In the genomic region with DNA sequence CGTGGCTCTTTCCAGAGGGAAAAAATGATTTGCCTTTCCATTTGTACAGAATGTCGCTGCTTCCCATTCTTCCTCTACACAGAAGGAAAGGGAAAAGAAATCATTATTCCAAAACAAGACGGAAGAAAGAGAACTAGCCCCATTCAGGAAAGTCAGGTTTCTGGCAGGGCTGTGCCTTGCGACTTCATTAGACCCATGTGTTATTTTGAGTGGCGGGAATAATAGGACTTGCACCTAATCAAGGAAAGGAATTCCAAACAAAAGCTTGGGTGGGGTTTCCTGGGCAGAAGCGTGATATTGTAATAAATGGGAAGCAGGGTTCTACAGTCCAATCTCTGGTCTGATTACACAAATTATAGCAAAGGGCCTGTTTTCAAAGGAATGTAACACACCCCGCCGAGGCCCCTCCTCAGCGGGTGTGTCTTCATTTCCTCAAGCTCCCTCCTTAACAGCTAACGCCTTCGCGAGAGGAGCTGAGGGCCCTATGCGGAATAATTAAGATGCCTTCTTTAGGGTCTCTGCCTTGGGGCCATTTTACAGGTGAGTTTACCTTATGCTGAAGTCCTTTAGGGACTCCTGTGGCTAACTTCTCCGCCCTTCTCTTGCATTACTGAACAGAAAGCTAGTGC, we compare ENCODE assay signal across 2 cellular contexts.
TF ChIP-seq lines count a peak whose summit lies in the region.

No MANE protein-coding gene starts in this region.

TF ChIP-seq in GM23338, 12 proteins besides CTCF, POLR2A, EP300 and RAD21 (continues in another document):
- TF ChIP-seq JUNB (IDR thresholded peaks at IDR 0.05; ENCODE audit: unreplicated experiment) (no peak), EZH2phosphoT487 (IDR thresholded peaks at IDR 0.05; ENCODE audit: unreplicated experiment) (no peak), POLR2AphosphoS5 (IDR thresholded peaks at IDR 0.05; ENCODE audit: low read depth) (no peak), CREB1 (CRISPR knock-in tag; IDR thresholded peaks at IDR 0.05; ENCODE audit: low read depth) (no peak), EZH2 (IDR thresholded peaks at IDR 0.05; ENCODE audit: low read depth, unreplicated experiment) (no peak), ZNF331 (CRISPR knock-in tag; IDR thresholded peaks at IDR 0.05; ENCODE audit: low read depth) (no peak), STAT1 (IDR thresholded peaks at IDR 0.05; ENCODE audit: unreplicated experiment) (no peak)
- TF ChIP-seq, protein P1, sequence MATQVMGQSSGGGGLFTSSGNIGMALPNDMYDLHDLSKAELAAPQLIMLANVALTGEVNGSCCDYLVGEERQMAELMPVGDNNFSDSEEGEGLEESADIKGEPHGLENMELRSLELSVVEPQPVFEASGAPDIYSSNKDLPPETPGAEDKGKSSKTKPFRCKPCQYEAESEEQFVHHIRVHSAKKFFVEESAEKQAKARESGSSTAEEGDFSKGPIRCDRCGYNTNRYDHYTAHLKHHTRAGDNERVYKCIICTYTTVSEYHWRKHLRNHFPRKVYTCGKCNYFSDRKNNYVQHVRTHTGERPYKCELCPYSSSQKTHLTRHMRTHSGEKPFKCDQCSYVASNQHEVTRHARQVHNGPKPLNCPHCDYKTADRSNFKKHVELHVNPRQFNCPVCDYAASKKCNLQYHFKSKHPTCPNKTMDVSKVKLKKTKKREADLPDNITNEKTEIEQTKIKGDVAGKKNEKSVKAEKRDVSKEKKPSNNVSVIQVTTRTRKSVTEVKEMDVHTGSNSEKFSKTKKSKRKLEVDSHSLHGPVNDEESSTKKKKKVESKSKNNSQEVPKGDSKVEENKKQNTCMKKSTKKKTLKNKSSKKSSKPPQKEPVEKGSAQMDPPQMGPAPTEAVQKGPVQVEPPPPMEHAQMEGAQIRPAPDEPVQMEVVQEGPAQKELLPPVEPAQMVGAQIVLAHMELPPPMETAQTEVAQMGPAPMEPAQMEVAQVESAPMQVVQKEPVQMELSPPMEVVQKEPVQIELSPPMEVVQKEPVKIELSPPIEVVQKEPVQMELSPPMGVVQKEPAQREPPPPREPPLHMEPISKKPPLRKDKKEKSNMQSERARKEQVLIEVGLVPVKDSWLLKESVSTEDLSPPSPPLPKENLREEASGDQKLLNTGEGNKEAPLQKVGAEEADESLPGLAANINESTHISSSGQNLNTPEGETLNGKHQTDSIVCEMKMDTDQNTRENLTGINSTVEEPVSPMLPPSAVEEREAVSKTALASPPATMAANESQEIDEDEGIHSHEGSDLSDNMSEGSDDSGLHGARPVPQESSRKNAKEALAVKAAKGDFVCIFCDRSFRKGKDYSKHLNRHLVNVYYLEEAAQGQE (IDR thresholded peaks at IDR 0.05; ENCODE audit: unreplicated experiment) = no peak
- TF ChIP-seq, protein P2, sequence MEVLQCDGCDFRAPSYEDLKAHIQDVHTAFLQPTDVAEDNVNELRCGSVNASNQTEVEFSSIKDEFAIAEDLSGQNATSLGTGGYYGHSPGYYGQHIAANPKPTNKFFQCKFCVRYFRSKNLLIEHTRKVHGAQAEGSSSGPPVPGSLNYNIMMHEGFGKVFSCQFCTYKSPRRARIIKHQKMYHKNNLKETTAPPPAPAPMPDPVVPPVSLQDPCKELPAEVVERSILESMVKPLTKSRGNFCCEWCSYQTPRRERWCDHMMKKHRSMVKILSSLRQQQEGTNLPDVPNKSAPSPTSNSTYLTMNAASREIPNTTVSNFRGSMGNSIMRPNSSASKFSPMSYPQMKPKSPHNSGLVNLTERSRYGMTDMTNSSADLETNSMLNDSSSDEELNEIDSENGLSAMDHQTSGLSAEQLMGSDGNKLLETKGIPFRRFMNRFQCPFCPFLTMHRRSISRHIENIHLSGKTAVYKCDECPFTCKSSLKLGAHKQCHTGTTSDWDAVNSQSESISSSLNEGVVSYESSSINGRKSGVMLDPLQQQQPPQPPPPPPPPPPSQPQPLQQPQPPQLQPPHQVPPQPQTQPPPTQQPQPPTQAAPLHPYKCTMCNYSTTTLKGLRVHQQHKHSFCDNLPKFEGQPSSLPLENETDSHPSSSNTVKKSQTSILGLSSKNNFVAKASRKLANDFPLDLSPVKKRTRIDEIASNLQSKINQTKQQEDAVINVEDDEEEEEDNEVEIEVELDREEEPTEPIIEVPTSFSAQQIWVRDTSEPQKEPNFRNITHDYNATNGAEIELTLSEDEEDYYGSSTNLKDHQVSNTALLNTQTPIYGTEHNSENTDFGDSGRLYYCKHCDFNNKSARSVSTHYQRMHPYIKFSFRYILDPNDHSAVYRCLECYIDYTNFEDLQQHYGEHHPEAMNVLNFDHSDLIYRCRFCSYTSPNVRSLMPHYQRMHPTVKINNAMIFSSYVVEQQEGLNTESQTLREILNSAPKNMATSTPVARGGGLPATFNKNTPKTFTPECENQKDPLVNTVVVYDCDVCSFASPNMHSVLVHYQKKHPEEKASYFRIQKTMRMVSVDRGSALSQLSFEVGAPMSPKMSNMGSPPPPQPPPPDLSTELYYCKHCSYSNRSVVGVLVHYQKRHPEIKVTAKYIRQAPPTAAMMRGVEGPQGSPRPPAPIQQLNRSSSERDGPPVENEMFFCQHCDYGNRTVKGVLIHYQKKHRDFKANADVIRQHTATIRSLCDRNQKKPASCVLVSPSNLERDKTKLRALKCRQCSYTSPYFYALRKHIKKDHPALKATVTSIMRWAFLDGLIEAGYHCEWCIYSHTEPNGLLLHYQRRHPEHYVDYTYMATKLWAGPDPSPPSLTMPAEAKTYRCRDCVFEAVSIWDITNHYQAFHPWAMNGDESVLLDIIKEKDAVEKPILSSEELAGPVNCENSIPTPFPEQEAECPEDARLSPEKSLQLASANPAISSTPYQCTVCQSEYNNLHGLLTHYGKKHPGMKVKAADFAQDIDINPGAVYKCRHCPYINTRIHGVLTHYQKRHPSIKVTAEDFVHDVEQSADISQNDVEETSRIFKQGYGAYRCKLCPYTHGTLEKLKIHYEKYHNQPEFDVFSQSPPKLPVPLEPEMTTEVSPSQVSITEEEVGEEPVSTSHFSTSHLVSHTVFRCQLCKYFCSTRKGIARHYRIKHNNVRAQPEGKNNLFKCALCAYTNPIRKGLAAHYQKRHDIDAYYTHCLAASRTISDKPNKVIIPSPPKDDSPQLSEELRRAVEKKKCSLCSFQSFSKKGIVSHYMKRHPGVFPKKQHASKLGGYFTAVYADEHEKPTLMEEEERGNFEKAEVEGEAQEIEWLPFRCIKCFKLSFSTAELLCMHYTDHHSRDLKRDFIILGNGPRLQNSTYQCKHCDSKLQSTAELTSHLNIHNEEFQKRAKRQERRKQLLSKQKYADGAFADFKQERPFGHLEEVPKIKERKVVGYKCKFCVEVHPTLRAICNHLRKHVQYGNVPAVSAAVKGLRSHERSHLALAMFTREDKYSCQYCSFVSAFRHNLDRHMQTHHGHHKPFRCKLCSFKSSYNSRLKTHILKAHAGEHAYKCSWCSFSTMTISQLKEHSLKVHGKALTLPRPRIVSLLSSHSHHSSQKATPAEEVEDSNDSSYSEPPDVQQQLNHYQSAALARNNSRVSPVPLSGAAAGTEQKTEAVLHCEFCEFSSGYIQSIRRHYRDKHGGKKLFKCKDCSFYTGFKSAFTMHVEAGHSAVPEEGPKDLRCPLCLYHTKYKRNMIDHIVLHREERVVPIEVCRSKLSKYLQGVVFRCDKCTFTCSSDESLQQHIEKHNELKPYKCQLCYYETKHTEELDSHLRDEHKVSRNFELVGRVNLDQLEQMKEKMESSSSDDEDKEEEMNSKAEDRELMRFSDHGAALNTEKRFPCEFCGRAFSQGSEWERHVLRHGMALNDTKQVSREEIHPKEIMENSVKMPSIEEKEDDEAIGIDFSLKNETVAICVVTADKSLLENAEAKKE (CRISPR knock-in tag; IDR thresholded peaks at IDR 0.05) = no peak

TF ChIP-seq in H1, 55 proteins besides CTCF, POLR2A, EP300 and RAD21:
- no peak for TF ChIP-seq CTBP2 (IDR thresholded peaks at IDR 0.05; ENCODE audit: borderline replicate concordance, insufficient read depth, insufficient read length, low read length)
- TF ChIP-seq, protein P3, sequence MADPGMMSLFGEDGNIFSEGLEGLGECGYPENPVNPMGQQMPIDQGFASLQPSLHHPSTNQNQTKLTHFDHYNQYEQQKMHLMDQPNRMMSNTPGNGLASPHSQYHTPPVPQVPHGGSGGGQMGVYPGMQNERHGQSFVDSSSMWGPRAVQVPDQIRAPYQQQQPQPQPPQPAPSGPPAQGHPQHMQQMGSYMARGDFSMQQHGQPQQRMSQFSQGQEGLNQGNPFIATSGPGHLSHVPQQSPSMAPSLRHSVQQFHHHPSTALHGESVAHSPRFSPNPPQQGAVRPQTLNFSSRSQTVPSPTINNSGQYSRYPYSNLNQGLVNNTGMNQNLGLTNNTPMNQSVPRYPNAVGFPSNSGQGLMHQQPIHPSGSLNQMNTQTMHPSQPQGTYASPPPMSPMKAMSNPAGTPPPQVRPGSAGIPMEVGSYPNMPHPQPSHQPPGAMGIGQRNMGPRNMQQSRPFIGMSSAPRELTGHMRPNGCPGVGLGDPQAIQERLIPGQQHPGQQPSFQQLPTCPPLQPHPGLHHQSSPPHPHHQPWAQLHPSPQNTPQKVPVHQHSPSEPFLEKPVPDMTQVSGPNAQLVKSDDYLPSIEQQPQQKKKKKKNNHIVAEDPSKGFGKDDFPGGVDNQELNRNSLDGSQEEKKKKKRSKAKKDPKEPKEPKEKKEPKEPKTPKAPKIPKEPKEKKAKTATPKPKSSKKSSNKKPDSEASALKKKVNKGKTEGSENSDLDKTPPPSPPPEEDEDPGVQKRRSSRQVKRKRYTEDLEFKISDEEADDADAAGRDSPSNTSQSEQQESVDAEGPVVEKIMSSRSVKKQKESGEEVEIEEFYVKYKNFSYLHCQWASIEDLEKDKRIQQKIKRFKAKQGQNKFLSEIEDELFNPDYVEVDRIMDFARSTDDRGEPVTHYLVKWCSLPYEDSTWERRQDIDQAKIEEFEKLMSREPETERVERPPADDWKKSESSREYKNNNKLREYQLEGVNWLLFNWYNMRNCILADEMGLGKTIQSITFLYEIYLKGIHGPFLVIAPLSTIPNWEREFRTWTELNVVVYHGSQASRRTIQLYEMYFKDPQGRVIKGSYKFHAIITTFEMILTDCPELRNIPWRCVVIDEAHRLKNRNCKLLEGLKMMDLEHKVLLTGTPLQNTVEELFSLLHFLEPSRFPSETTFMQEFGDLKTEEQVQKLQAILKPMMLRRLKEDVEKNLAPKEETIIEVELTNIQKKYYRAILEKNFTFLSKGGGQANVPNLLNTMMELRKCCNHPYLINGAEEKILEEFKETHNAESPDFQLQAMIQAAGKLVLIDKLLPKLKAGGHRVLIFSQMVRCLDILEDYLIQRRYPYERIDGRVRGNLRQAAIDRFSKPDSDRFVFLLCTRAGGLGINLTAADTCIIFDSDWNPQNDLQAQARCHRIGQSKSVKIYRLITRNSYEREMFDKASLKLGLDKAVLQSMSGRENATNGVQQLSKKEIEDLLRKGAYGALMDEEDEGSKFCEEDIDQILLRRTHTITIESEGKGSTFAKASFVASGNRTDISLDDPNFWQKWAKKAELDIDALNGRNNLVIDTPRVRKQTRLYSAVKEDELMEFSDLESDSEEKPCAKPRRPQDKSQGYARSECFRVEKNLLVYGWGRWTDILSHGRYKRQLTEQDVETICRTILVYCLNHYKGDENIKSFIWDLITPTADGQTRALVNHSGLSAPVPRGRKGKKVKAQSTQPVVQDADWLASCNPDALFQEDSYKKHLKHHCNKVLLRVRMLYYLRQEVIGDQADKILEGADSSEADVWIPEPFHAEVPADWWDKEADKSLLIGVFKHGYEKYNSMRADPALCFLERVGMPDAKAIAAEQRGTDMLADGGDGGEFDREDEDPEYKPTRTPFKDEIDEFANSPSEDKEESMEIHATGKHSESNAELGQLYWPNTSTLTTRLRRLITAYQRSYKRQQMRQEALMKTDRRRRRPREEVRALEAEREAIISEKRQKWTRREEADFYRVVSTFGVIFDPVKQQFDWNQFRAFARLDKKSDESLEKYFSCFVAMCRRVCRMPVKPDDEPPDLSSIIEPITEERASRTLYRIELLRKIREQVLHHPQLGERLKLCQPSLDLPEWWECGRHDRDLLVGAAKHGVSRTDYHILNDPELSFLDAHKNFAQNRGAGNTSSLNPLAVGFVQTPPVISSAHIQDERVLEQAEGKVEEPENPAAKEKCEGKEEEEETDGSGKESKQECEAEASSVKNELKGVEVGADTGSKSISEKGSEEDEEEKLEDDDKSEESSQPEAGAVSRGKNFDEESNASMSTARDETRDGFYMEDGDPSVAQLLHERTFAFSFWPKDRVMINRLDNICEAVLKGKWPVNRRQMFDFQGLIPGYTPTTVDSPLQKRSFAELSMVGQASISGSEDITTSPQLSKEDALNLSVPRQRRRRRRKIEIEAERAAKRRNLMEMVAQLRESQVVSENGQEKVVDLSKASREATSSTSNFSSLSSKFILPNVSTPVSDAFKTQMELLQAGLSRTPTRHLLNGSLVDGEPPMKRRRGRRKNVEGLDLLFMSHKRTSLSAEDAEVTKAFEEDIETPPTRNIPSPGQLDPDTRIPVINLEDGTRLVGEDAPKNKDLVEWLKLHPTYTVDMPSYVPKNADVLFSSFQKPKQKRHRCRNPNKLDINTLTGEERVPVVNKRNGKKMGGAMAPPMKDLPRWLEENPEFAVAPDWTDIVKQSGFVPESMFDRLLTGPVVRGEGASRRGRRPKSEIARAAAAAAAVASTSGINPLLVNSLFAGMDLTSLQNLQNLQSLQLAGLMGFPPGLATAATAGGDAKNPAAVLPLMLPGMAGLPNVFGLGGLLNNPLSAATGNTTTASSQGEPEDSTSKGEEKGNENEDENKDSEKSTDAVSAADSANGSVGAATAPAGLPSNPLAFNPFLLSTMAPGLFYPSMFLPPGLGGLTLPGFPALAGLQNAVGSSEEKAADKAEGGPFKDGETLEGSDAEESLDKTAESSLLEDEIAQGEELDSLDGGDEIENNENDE (IDR thresholded peaks at IDR 0.05; ENCODE audit: insufficient replicate concordance, low read length) = no peak
- no peak for TF ChIP-seq HDAC6 (IDR thresholded peaks at IDR 0.05; ENCODE audit: low read depth, low read length)
- TF ChIP-seq SP4 (IDR thresholded peaks at IDR 0.05; ENCODE audit: low read length) = no peak
- no peak for TF ChIP-seq SP2 (IDR thresholded peaks at IDR 0.05; ENCODE audit: low read length)
- TF ChIP-seq, protein P4, sequence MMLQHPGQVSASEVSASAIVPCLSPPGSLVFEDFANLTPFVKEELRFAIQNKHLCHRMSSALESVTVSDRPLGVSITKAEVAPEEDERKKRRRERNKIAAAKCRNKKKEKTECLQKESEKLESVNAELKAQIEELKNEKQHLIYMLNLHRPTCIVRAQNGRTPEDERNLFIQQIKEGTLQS (IDR thresholded peaks at IDR 0.05; ENCODE audit: insufficient read depth, low read depth, low read length) = no peak
- no peak for TF ChIP-seq NRF1 (IDR thresholded peaks at IDR 0.05; ENCODE audit: low read depth, low read length)
- TF ChIP-seq JUND (IDR thresholded peaks at IDR 0.05; ENCODE audit: low read length) = no peak
- TF ChIP-seq CEBPB (IDR thresholded peaks at IDR 0.05; ENCODE audit: low read depth, low read length) = no peak
- no peak for TF ChIP-seq MAFK (IDR thresholded peaks at IDR 0.05; ENCODE audit: low read depth, low read length)
- TF ChIP-seq BCL11A (IDR thresholded peaks at IDR 0.05; ENCODE audit: low read depth in 2 of 2, low read length in 2 of 2) = no peak
- no peak for TF ChIP-seq SIX5 (IDR thresholded peaks at IDR 0.05; ENCODE audit: low read depth, low read length)
- TF ChIP-seq ZNF274 (IDR thresholded peaks at IDR 0.05; ENCODE audit: borderline replicate concordance, extremely low read depth, low read length) = no peak
- TF ChIP-seq TAF1 (IDR thresholded peaks at IDR 0.05; ENCODE audit: low read depth, low read length) = no peak
- TF ChIP-seq, protein P5, sequence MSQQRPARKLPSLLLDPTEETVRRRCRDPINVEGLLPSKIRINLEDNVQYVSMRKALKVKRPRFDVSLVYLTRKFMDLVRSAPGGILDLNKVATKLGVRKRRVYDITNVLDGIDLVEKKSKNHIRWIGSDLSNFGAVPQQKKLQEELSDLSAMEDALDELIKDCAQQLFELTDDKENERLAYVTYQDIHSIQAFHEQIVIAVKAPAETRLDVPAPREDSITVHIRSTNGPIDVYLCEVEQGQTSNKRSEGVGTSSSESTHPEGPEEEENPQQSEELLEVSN (IDR thresholded peaks at IDR 0.05) = no peak
- TF ChIP-seq RFX5 (IDR thresholded peaks at IDR 0.05; ENCODE audit: borderline replicate concordance, low read depth, low read length) = no peak
- no peak for TF ChIP-seq GTF2F1 (IDR thresholded peaks at IDR 0.05; ENCODE audit: borderline replicate concordance, low read depth, low read length)
- TF ChIP-seq NANOG (IDR thresholded peaks at IDR 0.05; ENCODE audit: insufficient read depth, low read depth, low read length, poor library complexity, severe bottlenecking) = no peak
- no peak for TF ChIP-seq CHD1 (IDR thresholded peaks at IDR 0.05; ENCODE audit: low read depth, low read length)
- TF ChIP-seq EZH2 (IDR thresholded peaks at IDR 0.05; ENCODE audit: low read depth, low read length, severe bottlenecking) = no peak
